8 cellular contexts compared by ENCODE assay signal in genomic region chr7:5700391-5700985, GRCh38.
A peak's percentile ranks its signal among the peaks of the same experiment; 100 is the strongest.
DNase-seq lines count a peak whose midpoint lies in the region; ATAC-seq, FAIRE-seq and TF ChIP-seq lines count a peak whose summit lies in the region.
"Had no signal": no experiment of that assay in that cellular context is flagged by ENCODE, and none has a peak within 500 bp of the region (broad histone marks: within the 10 kb centered on the region; RNA-seq: fewer than 3 reads in every experiment).

No MANE protein-coding gene starts in this region.

- H3K36me3 ChIP-seq in GM23338 (ENCODE audit: insufficient read depth) (no peaks in the 10 kb centered on the region), left ventricle myocardium inferior (peaks cover 2% of the 10 kb centered on the region), spleen (peaks cover 0 to 49% (median 10%) of the 10 kb centered on the region in 6 donors), brain microvascular endothelial cell (replicated peaks) (peaks cover 9% of the 10 kb centered on the region)

- 68 to 78% (median 74%) methylated on average over 5 of the region's 5 CpGs for WGBS in spleen, 5 donors

- H3K4me3 Mint-ChIP-seq in GM23338 (no peak overlapping the region), activated B cell treated with CpG ODN at 0.5 μM for 24 hours (peak overlapping the region; percentile 63)

- H3K27me3 ChIP-seq in GM23338 (ENCODE audit: insufficient read depth): no peaks in the 10 kb centered on the region
- H3K27me3 ChIP-seq in left ventricle myocardium inferior (ENCODE audit: low read depth): no peaks in the 10 kb centered on the region
- no peaks in the 10 kb centered on the region for H3K27me3 ChIP-seq in spleen (replicated peaks in 1 of 7)
- H3K27me3 ChIP-seq in brain microvascular endothelial cell (replicated peaks): no peaks in the 10 kb centered on the region

- H3K4me1 Mint-ChIP-seq in GM23338 (peaks cover 9% of the 10 kb centered on the region; the same call in 2 of the 3 replicates), activated B cell treated with CpG ODN at 0.5 μM for 24 hours (peaks cover 80% of the 10 kb centered on the region)

- no peak overlapping the region for H3K4me3 ChIP-seq in GM23338
- H3K4me3 ChIP-seq in left ventricle myocardium inferior: no peak overlapping the region
- H3K4me3 ChIP-seq in spleen: no peak overlapping the region
- H3K4me3 ChIP-seq in brain microvascular endothelial cell (ENCODE audit: low read depth, low read length): no peak overlapping the region

- no peak for TF ChIP-seq CTCF in GM23338 (conservative IDR thresholded peaks at IDR 0.05; ENCODE audit: low read depth in 2 of 2)
- TF ChIP-seq CTCF in activated B cell treated with CpG ODN at 0.5 μM for 24 hours (IDR thresholded peaks at IDR 0.05): no peak
- no peak for TF ChIP-seq CTCF in left ventricle myocardium inferior (IDR thresholded peaks at IDR 0.05; ENCODE audit: borderline replicate concordance)
- no peak for TF ChIP-seq CTCF in spleen (IDR thresholded peaks at IDR 0.05 in 8 of 11, conservative IDR thresholded peaks at IDR 0.05 in 3 of 11)
- TF ChIP-seq CTCF in brain microvascular endothelial cell (IDR thresholded peaks at IDR 0.05; ENCODE audit: low read depth, low read length, missing control alignments): no peak
- no peak for TF ChIP-seq CTCF in D721Med (IDR thresholded peaks at IDR 0.05; ENCODE audit: insufficient read depth, missing control alignments)

- DNase-seq in GM23338 (ENCODE audit: low spot score) (no peak), activated B cell treated with CpG ODN at 0.5 μM for 24 hours (no peak), left ventricle myocardium inferior (no peak), spleen (no peak), HuH-7 (ENCODE audit: low spot score) (no peak), brain microvascular endothelial cell (no peak), D721Med (ENCODE audit: insufficient read length, low spot score) (no peak)
- DNase-seq: KBM-7 had no signal

- H3K27ac ChIP-seq in GM23338 (ENCODE audit: low read depth) (no peak overlapping the region), left ventricle myocardium inferior (replicated peaks) (peak overlapping the region; percentile 92), spleen (peak overlapping the region in 5 of 8 donors; percentile 1 to 87 (median 34)), brain microvascular endothelial cell (no peak overlapping the region)

- no peak overlapping the region for H3K4me2 ChIP-seq in GM23338

- no peaks in the 10 kb centered on the region for H3K9me2 ChIP-seq in GM23338 (ENCODE audit: insufficient read depth)

- H3K9me3 Mint-ChIP-seq in GM23338 (no peaks in the 10 kb centered on the region), activated B cell treated with CpG ODN at 0.5 μM for 24 hours (no peaks in the 10 kb centered on the region)

- H3K27me3 Mint-ChIP-seq in GM23338 (ENCODE audit: insufficient read depth, low read depth, poor library complexity) (peaks cover under 1% of the 10 kb centered on the region), activated B cell treated with CpG ODN at 0.5 μM for 24 hours (no peaks in the 10 kb centered on the region)

- no peak for FAIRE-seq in D721Med (lab: Jason Lieb, UNC)

- H2AFZ ChIP-seq in GM23338: no peak overlapping the region

- peak overlapping the region; percentile 47 for H3K27ac Mint-ChIP-seq in GM23338
- peak overlapping the region; percentile 83 for H3K27ac Mint-ChIP-seq in activated B cell treated with CpG ODN at 0.5 μM for 24 hours

- POLR2A ChIA-PET in activated B cell treated with CpG ODN at 0.5 μM for 24 hours (lab: Charles Lee): interaction anchor here (1.0 to 5.5 kb wide), 6 partner anchors 7 to 304 kb away, joined by 3 to 38 read pairs (median 6); no protein-coding TSS in a partner anchor

- H3K9me3 ChIP-seq in left ventricle myocardium inferior (replicated peaks) (no peaks in the 10 kb centered on the region), spleen (no peaks in the 10 kb centered on the region)

- no peak for ATAC-seq in GM23338
- ATAC-seq in activated B cell treated with CpG ODN at 0.5 μM for 24 hours (ENCODE audit: low read depth): no peak

- H3F3A ChIP-seq in GM23338 (replicated peaks; ENCODE audit: low read depth): no peaks in the 10 kb centered on the region

- in situ Hi-C loops in brain microvascular endothelial cell (cut with HindIII; ENCODE audit: low pct_ligation_motif_present, low sequenced_read_pairs): loop anchor here (5.0 kb wide), 1 partner anchor 73 kb away; no protein-coding TSS in a partner anchor

- no peaks in the 10 kb centered on the region for H4K20me1 ChIP-seq in GM23338 (replicated peaks; ENCODE audit: insufficient read depth)

- H3K36me3 Mint-ChIP-seq in GM23338 (ENCODE audit: low read depth) (peaks cover 3% of the 10 kb centered on the region; the same call in 2 of the 3 replicates), activated B cell treated with CpG ODN at 0.5 μM for 24 hours (ENCODE audit: low read depth) (peaks cover 38% of the 10 kb centered on the region)

- H3K4me1 ChIP-seq in GM23338 (ENCODE audit: insufficient read depth): peaks cover 3% of the 10 kb centered on the region; the same call in 1 of the 2 replicates
- H3K4me1 ChIP-seq in left ventricle myocardium inferior: peaks cover 91% of the 10 kb centered on the region
- H3K4me1 ChIP-seq in spleen: peaks cover 51 to 94% (median 80%) of the 10 kb centered on the region in 6 donors

- no peaks in the 10 kb centered on the region for H3K79me2 ChIP-seq in GM23338 (replicated peaks; ENCODE audit: insufficient read depth)

- intact Hi-C loops in activated B cell treated with CpG ODN at 0.5 μM for 24 hours (cut with micrococcal nuclease): loop anchor here (1.0 to 2.0 kb wide), 3 partner anchors 20 to 470 kb away; no protein-coding TSS in a partner anchor
- intact Hi-C loops in left ventricle myocardium inferior (cut with micrococcal nuclease): no loop called here
- intact Hi-C loops in spleen (cut with DNase I; ENCODE audit: low total_unique reads): loop anchor here (10.0 kb wide), 1 partner anchor 206 kb away; no protein-coding TSS in a partner anchor

- no peak for TF ChIP-seq POLR2A in spleen (IDR thresholded peaks at IDR 0.05)

- CTCF ChIA-PET in activated B cell treated with CpG ODN at 0.5 μM for 24 hours (lab: Charles Lee): interaction anchor here (1.2 to 6.7 kb wide), 5 partner anchors 21 to 335 kb away, joined by 3 to 80 read pairs (median 54); no protein-coding TSS in a partner anchor

TF ChIP-seq in GM23338, 12 proteins besides CTCF, POLR2A, EP300 and RAD21:
- TF ChIP-seq REST (IDR thresholded peaks at IDR 0.05; ENCODE audit: unreplicated experiment): no peak

Comparison
In these comparisons a context has a peak if more than half of its experiments do, and no peak if none do; other contexts are left out.
1. H3K27ac ChIP-seq: peak in left ventricle myocardium inferior (single experiment) and spleen (5 of 8); none in GM23338 (single experiment) and brain microvascular endothelial cell (single experiment).